Comparison of ENCODE assay signal across 9 cellular contexts in genomic region chr2:48600204-48600813, GRCh38. TPM values are rescaled to one million over a fixed set of nuclear protein-coding genes. Genes with fewer than 3 reads are reported as not detected.
DNase-seq lines count a peak whose midpoint lies in the region; ATAC-seq, FAIRE-seq and TF ChIP-seq lines count a peak whose summit lies in the region.
"Had no signal": no experiment of that assay in that cellular context is flagged by ENCODE, and none has a peak within 500 bp of the region (broad histone marks: within the 10 kb centered on the region; RNA-seq: fewer than 3 reads in every experiment).

No MANE protein-coding gene starts in this region.

- in situ Hi-C loops in brain microvascular endothelial cell (cut with HindIII; ENCODE audit: low pct_ligation_motif_present, low sequenced_read_pairs) = no loop called here

- H3K4me1 ChIP-seq in right lobe of liver = no peaks in the 10 kb centered on the region

- peak; percentile 75 for FAIRE-seq in H54 (lab: Jason Lieb, UNC)

- no peaks in the 10 kb centered on the region for H3K9me3 ChIP-seq in right lobe of liver
- H3K9me3 ChIP-seq: mucosa of descending colon had no signal

- intact Hi-C loops in right lobe of liver (cut with DNase I) = no loop called here

- TF ChIP-seq POLR2A in H54 (IDR thresholded peaks at IDR 0.05; ENCODE audit: low read depth, low read length) (no peak), right lobe of liver (IDR thresholded peaks at IDR 0.05) (no peak)

- H3K4me3 ChIP-seq in brain microvascular endothelial cell (ENCODE audit: low read depth, low read length) = no peak overlapping the region
- H3K4me3 ChIP-seq in right lobe of liver = no peak overlapping the region
- H3K4me3 ChIP-seq: mucosa of descending colon had no signal

- H3K27me3 ChIP-seq in brain microvascular endothelial cell (replicated peaks) = no peaks in the 10 kb centered on the region
- no peaks in the 10 kb centered on the region for H3K27me3 ChIP-seq in right lobe of liver

- H3K27ac ChIP-seq in brain microvascular endothelial cell = no peak overlapping the region
- no peak overlapping the region for H3K27ac ChIP-seq in right lobe of liver

- WGBS in right lobe of liver (ENCODE audit: insufficient coverage, low coverage, low lambda C conversion rate, missing lambda C conversion rate) = 28% methylated on average over 4 of the region's 4 CpGs

- peak; percentile 65 to 75 (median 71) for ATAC-seq in right lobe of liver
- ATAC-seq in HG03342 (IDR thresholded peaks at IDR 0.05; ENCODE audit: unreplicated experiment) = no peak
- ATAC-seq in HG03175 (IDR thresholded peaks at IDR 0.05; ENCODE audit: unreplicated experiment) = no peak
- ATAC-seq: mucosa of descending colon had no signal

- H3K36me3 ChIP-seq in brain microvascular endothelial cell (replicated peaks) (no peaks in the 10 kb centered on the region), right lobe of liver (no peaks in the 10 kb centered on the region)

- TF ChIP-seq CTCF in brain microvascular endothelial cell (IDR thresholded peaks at IDR 0.05; ENCODE audit: low read depth, low read length, missing control alignments) = peak; percentile 77
- peak; percentile 54 to 68 (median 64) for TF ChIP-seq CTCF in right lobe of liver (IDR thresholded peaks at IDR 0.05)

- peak; percentile 21 for DNase-seq in COLO829 (ENCODE audit: low spot score)
- DNase-seq in H54 (ENCODE audit: insufficient read length, low spot score) = no peak
- DNase-seq in NCI-H345 (lab: John Stamatoyannopoulos, UW) = peak; percentile 52
- DNase-seq in brain microvascular endothelial cell = peak; percentile 43
- DNase-seq in right lobe of liver = no peak
- no peak for DNase-seq in mesenteric fat pad (ENCODE audit: low spot score)

RNA-seq across cellular contexts. Expression of gene GTF2A1L, which starts 17.3 kb away (rescaled TPM):
- total RNA-seq in right lobe of liver = under 1 TPM in 2 of 6 experiments, not detected in 4; 0.58 to 0.66 TPM
- not detected for total RNA-seq in mesenteric fat pad

Comparison
In these comparisons a context has a peak if more than half of its experiments do, and no peak if none do; other contexts are left out.
1. DNase-seq: peak in COLO829 (single experiment), NCI-H345 (single experiment) and brain microvascular endothelial cell (single experiment); none in H54 (single experiment), right lobe of liver (0 of 3) and mesenteric fat pad (single experiment).
2. ATAC-seq: peak in right lobe of liver (4 of 4); none in HG03342 (single experiment) and HG03175 (single experiment).